In the genomic region with DNA sequence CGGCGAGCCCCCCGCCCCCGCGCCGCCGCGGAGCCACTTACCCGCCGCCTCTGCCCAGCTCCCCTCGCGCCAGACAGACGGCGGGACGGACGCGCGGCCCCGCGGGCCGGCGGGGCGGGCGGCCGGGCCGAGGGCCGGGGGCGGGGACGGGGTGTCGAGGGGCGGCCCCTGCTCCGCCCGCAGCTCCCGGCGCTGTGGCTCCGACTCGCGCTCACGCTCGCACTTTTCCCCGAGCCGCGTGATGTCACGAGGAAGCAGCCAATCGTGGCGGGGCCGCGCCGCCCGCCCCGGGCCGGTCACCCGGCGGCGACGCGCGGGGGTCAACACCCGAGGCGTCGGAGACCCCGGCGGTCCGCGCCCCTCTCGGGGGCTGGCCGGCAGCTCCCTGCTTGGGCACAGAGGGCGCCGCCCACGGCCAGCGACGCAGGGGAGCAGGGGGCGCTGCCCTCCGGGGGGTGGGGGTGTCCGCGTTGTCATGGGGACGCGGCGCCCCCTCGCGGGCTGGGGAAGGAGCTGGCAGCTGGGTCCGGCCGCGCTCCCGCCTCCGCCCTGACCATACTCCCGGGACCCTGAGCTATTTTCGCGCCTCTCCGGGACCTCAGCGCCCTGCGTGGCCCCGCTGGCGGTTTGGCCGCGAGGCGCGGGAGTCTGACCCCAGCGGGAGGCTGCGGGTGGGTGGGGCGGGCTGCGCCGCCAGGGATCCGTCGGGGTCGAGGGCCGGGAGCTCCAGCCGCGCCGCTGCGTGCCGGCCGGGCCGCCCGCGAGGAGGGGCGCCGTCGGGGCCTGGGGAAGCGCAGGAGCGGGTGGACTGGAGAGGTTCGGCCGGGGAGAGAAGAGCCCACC, we compare ENCODE assay signal across 8 cellular contexts. TPM values are rescaled to one million over a fixed set of nuclear protein-coding genes. Genes with fewer than 3 reads are reported as not detected.
DNase-seq lines count a peak whose midpoint lies in the region; ATAC-seq and TF ChIP-seq lines count a peak whose summit lies in the region.

A gene (minus strand): TSS at position 199 of the 843 bp plus-strand sequence. CDS start 5,219 bp downstream, outside the sequence.

- H3K79me2 ChIP-seq in OCI-LY7 (ENCODE audit: insufficient read depth, low read depth, low read length) = no peaks in the 10 kb centered on the region

- CTCF ChIA-PET in HEK293T (lab: Yijun Ruan, JAX) = interaction anchor here (0.5 to 1.7 kb wide), 19 partner anchors 8 to 457 kb away, joined by 3 to 12 read pairs (median 4); a partner anchor contains a TSS
- CTCF ChIA-PET in OCI-LY7 (lab: Charles Lee; ENCODE audit: unreplicated experiment) = interaction anchor here (0.6 kb wide), 1 partner anchor 620 kb away, joined by 4 read pairs; no protein-coding TSS in a partner anchor

- H3K27me3 ChIP-seq in muscle layer of colon (ENCODE audit: control insufficient read depth in 1 of 2, insufficient read depth in 2 of 2, low read length in 2 of 2) = peaks cover 27 to 51% of the 10 kb centered on the region in 2 donors

- peak; percentile 43 for TF ChIP-seq CTCF in OCI-LY7 (conservative IDR thresholded peaks at IDR 0.05; ENCODE audit: low read length)

- H3K4me1 ChIP-seq in OCI-LY7 (ENCODE audit: insufficient read depth, low read length, poor library complexity, severe bottlenecking) (no peaks in the 10 kb centered on the region), muscle layer of colon (ENCODE audit: insufficient read depth, low read length) (peaks cover 12% of the 10 kb centered on the region)

- H3K36me3 ChIP-seq in OCI-LY7 (ENCODE audit: insufficient read depth, low read length) (peaks cover 10% of the 10 kb centered on the region; the same call in 1 of the 2 replicates), muscle layer of colon (ENCODE audit: insufficient read depth, low read length) (peaks cover 5% of the 10 kb centered on the region)

- H2AFZ ChIP-seq in OCI-LY7 (ENCODE audit: low read length) = no peak within 1 kb of the TSS

- H3K4me2 ChIP-seq in OCI-LY7 (ENCODE audit: low read length) = peak within 1 kb of the TSS; percentile 46; the same call in 1 of the 2 replicates

- peaks cover 7% of the 10 kb centered on the region for H3K36me3 Mint-ChIP-seq in dendritic cell treated with granulocyte-macrophage colony-stimulating factor and Interleukin-4, amounts not matched to agents 40 ng/mL and 50 ng/mL, for 4 days (ENCODE audit: low read depth)

- H3K27ac Mint-ChIP-seq in dendritic cell treated with granulocyte-macrophage colony-stimulating factor and Interleukin-4, amounts not matched to agents 40 ng/mL and 50 ng/mL, for 4 days = peak within 1 kb of the TSS; percentile 38

- DNase-seq in Daoy (ENCODE audit: low read depth) = peak; percentile 71
- peak; percentile 68 for DNase-seq in HEK293T (ENCODE audit: extremely low spot score)
- no peak for DNase-seq in OCI-LY7 (ENCODE audit: low spot score)
- DNase-seq in epidermal melanocyte (ENCODE audit: insufficient read length, low spot score) = no peak

- no peaks in the 10 kb centered on the region for H3K9me3 ChIP-seq in OCI-LY7 (ENCODE audit: low read length)
- H3K9me3 ChIP-seq in muscle layer of colon (ENCODE audit: low read length) = no peaks in the 10 kb centered on the region

- intact Hi-C loops in OCI-LY7 (cut with micrococcal nuclease; ENCODE audit: unreplicated experiment) = no loop called here
- intact Hi-C loops in dendritic cell treated with granulocyte-macrophage colony-stimulating factor and Interleukin-4, amounts not matched to agents 40 ng/mL and 50 ng/mL, for 4 days (cut with micrococcal nuclease) = loop anchor here (5.0 kb wide), 1 partner anchor 146 kb away; no protein-coding TSS in a partner anchor

- POLR2A ChIA-PET in HEK293T (lab: Yijun Ruan, JAX) (interaction anchor here (0.8 to 2.0 kb wide), 3 partner anchors 9 to 149 kb away, joined by 3 to 10 read pairs (median 8); no protein-coding TSS in a partner anchor), OCI-LY7 (lab: Charles Lee) (interaction anchor here (0.6 kb wide), 1 partner anchor 225 kb away, joined by 3 read pairs; a partner anchor contains a TSS)

- ATAC-seq in GM18873 (IDR thresholded peaks at IDR 0.05; ENCODE audit: low FRiP score, unreplicated experiment) (no peak), GM19351 (IDR thresholded peaks at IDR 0.05; ENCODE audit: unreplicated experiment) (no peak)

- peaks cover 51% of the 10 kb centered on the region for H3K4me1 Mint-ChIP-seq in dendritic cell treated with granulocyte-macrophage colony-stimulating factor and Interleukin-4, amounts not matched to agents 40 ng/mL and 50 ng/mL, for 4 days (ENCODE audit: low read depth)

- BruUV-seq in OCI-LY7 (replicated peaks; lab: Mats Ljungman, UMichigan) = no TSS peak

- no peaks in the 10 kb centered on the region for H4K20me1 ChIP-seq in OCI-LY7 (ENCODE audit: insufficient read depth, low read length)

- no peaks in the 10 kb centered on the region for H3K9me2 ChIP-seq in OCI-LY7 (ENCODE audit: insufficient read depth, low read length)

- no peak within 1 kb of the TSS for H3K27ac ChIP-seq in OCI-LY7 (ENCODE audit: low read depth, low read length, poor library complexity, severe bottlenecking)
- H3K27ac ChIP-seq in muscle layer of colon (ENCODE audit: low read depth, low read length) = no peak within 1 kb of the TSS

- H3K4me3 ChIP-seq in OCI-LY7 (ENCODE audit: low read depth, low read length, poor library complexity, severe bottlenecking) = no peak within 1 kb of the TSS
- peak within 1 kb of the TSS; percentile 23 to 39 for H3K4me3 ChIP-seq in muscle layer of colon (ENCODE audit: low read depth in 1 of 2, low read length in 2 of 2)

- no peaks in the 10 kb centered on the region for H3K9me3 Mint-ChIP-seq in dendritic cell treated with granulocyte-macrophage colony-stimulating factor and Interleukin-4, amounts not matched to agents 40 ng/mL and 50 ng/mL, for 4 days

- H3K4me3 Mint-ChIP-seq in dendritic cell treated with granulocyte-macrophage colony-stimulating factor and Interleukin-4, amounts not matched to agents 40 ng/mL and 50 ng/mL, for 4 days = peak within 1 kb of the TSS; percentile 92

- peaks cover 65% of the 10 kb centered on the region for H3K27me3 Mint-ChIP-seq in dendritic cell treated with granulocyte-macrophage colony-stimulating factor and Interleukin-4, amounts not matched to agents 40 ng/mL and 50 ng/mL, for 4 days

- H3K9ac ChIP-seq in muscle layer of colon (ENCODE audit: low read length) = no peak within 1 kb of the TSS

TF ChIP-seq in HEK293T, 16 proteins besides CTCF, POLR2A, EP300 and RAD21:
- TF ChIP-seq L3MBTL2 (conservative IDR thresholded peaks at IDR 0.05) (no peak), ARNT (IDR thresholded peaks at IDR 0.05) (no peak), CTBP1 (IDR thresholded peaks at IDR 0.05; ENCODE audit: borderline replicate concordance) (no peak), HDGF (IDR thresholded peaks at IDR 0.05; ENCODE audit: borderline replicate concordance) (no peak), FOXA1 (IDR thresholded peaks at IDR 0.05) (no peak), ELF4 (IDR thresholded peaks at IDR 0.05) (no peak), LEF1 (IDR thresholded peaks at IDR 0.05; ENCODE audit: borderline replicate concordance) (no peak)
TF ChIP-seq in HEK293T: peak in this region for 0.

RNA-seq across cellular contexts. Expression of the gene that starts here (rescaled TPM):
- total RNA-seq in Daoy (2014; rRNA removed; shearing (Covaris generic)) = not detected in 2 replicates
- total RNA-seq in OCI-LY7 (2014; rRNA removed; shearing (Covaris generic)) = 0.09 TPM in 1 of 2 replicates, not detected in the other
- 0.24 TPM in 1 of 2 replicates, not detected in the other for total RNA-seq in OCI-LY7 (2022)

Comparison
In these comparisons a context has a peak if more than half of its experiments do, and no peak if none do; other contexts are left out.
1. Peak in DNase-seq in Daoy; RNA of the gene not detected or under 1 TPM.